In the genomic region with DNA sequence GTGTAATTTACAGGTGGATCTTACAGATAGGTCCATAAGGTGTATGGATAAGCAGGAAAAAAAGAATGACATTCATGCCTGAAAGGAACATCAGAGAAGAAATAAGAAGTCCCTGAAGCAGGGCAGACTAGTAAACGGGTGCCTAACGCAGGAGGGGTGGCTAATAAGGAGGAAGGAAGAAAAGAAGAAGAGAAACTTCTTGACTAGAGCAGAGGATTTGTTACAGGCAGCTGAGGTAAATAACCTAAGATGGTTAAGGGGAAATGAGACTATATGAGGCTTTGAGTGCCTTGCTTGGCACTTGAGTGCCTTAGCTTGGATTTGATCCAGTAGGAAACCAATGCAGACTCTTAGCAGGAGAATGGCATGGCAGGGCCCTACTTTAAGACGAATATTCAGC, we compare ENCODE assay signal across 10 cellular contexts.
A peak's percentile ranks its signal among the peaks of the same experiment; 100 is the strongest.
DNase-seq lines count a peak whose midpoint lies in the region; ATAC-seq and TF ChIP-seq lines count a peak whose summit lies in the region.
"Had no signal": no experiment of that assay in that cellular context is flagged by ENCODE, and none has a peak within 500 bp of the region (broad histone marks: within the 10 kb centered on the region; RNA-seq: fewer than 3 reads in every experiment).

No MANE protein-coding gene starts in this region.

- H3K9me3 ChIP-seq in psoas muscle (no peaks in the 10 kb centered on the region), esophagus squamous epithelium (no peaks in the 10 kb centered on the region)
- H3K9me3 ChIP-seq: MG63, tibial artery had no signal

- H3K27me3 ChIP-seq in psoas muscle (ENCODE audit: insufficient read depth in 3 of 3, low read length in 2 of 3) (no peaks in the 10 kb centered on the region), esophagus squamous epithelium (no peaks in the 10 kb centered on the region)
- H3K27me3 ChIP-seq: MG63, tibial artery had no signal

- TF ChIP-seq CTCF in psoas muscle (IDR thresholded peaks at IDR 0.05) (no peak), esophagus squamous epithelium (IDR thresholded peaks at IDR 0.05) (no peak)

- H3K9me3 Mint-ChIP-seq in stimulated activated memory B cell treated with anti-CD40 and anti-IgM and Interleukin-4, amounts not matched to agents 10 μg/mL and 1 μg/mL and 100 μg/mL, for 72 hours: no peaks in the 10 kb centered on the region

- no peak overlapping the region for H3K27ac ChIP-seq in psoas muscle
- no peak overlapping the region for H3K27ac ChIP-seq in esophagus squamous epithelium

- no peaks in the 10 kb centered on the region for H3K36me3 ChIP-seq in psoas muscle (ENCODE audit: insufficient read depth in 1 of 2, low read depth in 1 of 2)
- no peaks in the 10 kb centered on the region for H3K36me3 ChIP-seq in esophagus squamous epithelium
- H3K36me3 ChIP-seq: MG63, tibial artery had no signal

- peaks cover 18% of the 10 kb centered on the region for H3K4me1 Mint-ChIP-seq in stimulated activated memory B cell treated with anti-CD40 and anti-IgM and Interleukin-4, amounts not matched to agents 10 μg/mL and 1 μg/mL and 100 μg/mL, for 72 hours

- no peak overlapping the region for H3K4me3 Mint-ChIP-seq in stimulated activated memory B cell treated with anti-CD40 and anti-IgM and Interleukin-4, amounts not matched to agents 10 μg/mL and 1 μg/mL and 100 μg/mL, for 72 hours

- H3K4me1 ChIP-seq in psoas muscle (no peaks in the 10 kb centered on the region), esophagus squamous epithelium (no peaks in the 10 kb centered on the region)

- ATAC-seq in HG02798 (IDR thresholded peaks at IDR 0.05; ENCODE audit: poor library complexity, unreplicated experiment) (peak; percentile 87), psoas muscle (no peak), HG03045 (IDR thresholded peaks at IDR 0.05; ENCODE audit: unreplicated experiment) (no peak)
- peak; percentile 97 for ATAC-seq in stimulated activated memory B cell treated with anti-CD40 and anti-IgM and Interleukin-4, amounts not matched to agents 10 μg/mL and 1 μg/mL and 100 μg/mL, for 72 hours

- H3K4me3 ChIP-seq in psoas muscle (no peak overlapping the region), esophagus squamous epithelium (no peak overlapping the region)
- H3K4me3 ChIP-seq: MG63, tibial artery had no signal

- H3K27me3 Mint-ChIP-seq in stimulated activated memory B cell treated with anti-CD40 and anti-IgM and Interleukin-4, amounts not matched to agents 10 μg/mL and 1 μg/mL and 100 μg/mL, for 72 hours: no peaks in the 10 kb centered on the region

- DNase-seq in GM19238 (ENCODE audit: insufficient read length, low spot score): peak; percentile 7
- peak; percentile 32 for DNase-seq in NCI-H524 treated with DMSO at 0.1 percent for 48 hours (lab: John Stamatoyannopoulos, UW)
- no peak for DNase-seq in psoas muscle
- DNase-seq in esophagus squamous epithelium (lab: John Stamatoyannopoulos, UW): no peak
- DNase-seq: activated CD4-positive, alpha-beta T cell treated with anti-CD3 and anti-CD28 coated beads for 1 hour; MG63 had no signal

- 62 to 66% (median 63%) methylated on average over 3 of the region's 3 CpGs for WGBS in psoas muscle, 3 donors
- 34 to 51% methylated on average over 3 of the region's 3 CpGs for WGBS in esophagus squamous epithelium, 2 donors

- H3K27ac Mint-ChIP-seq in stimulated activated memory B cell treated with anti-CD40 and anti-IgM and Interleukin-4, amounts not matched to agents 10 μg/mL and 1 μg/mL and 100 μg/mL, for 72 hours: no peak overlapping the region

- intact Hi-C loops in psoas muscle (cut with DNase I): no loop called here
- intact Hi-C loops in esophagus squamous epithelium (cut with DNase I): no loop called here

- TF ChIP-seq POLR2A in esophagus squamous epithelium (IDR thresholded peaks at IDR 0.05): no peak

- H3K36me3 Mint-ChIP-seq in stimulated activated memory B cell treated with anti-CD40 and anti-IgM and Interleukin-4, amounts not matched to agents 10 μg/mL and 1 μg/mL and 100 μg/mL, for 72 hours: no peaks in the 10 kb centered on the region

Comparison
In these comparisons a context has a peak if more than half of its experiments do, and no peak if none do; other contexts are left out.
1. DNase-seq: peak in GM19238 (single experiment) and NCI-H524 treated with DMSO at 0.1 percent for 48 hours (single experiment); none in psoas muscle (0 of 2) and esophagus squamous epithelium (single experiment).
2. ATAC-seq: peak in HG02798 (single experiment) and stimulated activated memory B cell treated with anti-CD40 and anti-IgM and Interleukin-4, amounts not matched to agents 10 μg/mL and 1 μg/mL and 100 μg/mL, for 72 hours (single experiment); none in psoas muscle (0 of 4) and HG03045 (single experiment).